Comparison of ENCODE assay signal across 12 cellular contexts in genomic region chr12:127381681-127382080, GRCh38.
DNase-seq lines count a peak whose midpoint lies in the region; TF ChIP-seq lines count a peak whose summit lies in the region.
"Had no signal": no experiment of that assay in that cellular context is flagged by ENCODE, and none has a peak within 500 bp of the region (broad histone marks: within the 10 kb centered on the region; RNA-seq: fewer than 3 reads in every experiment).

No MANE protein-coding gene starts in this region.

- DNase-seq in ELR (ENCODE audit: low read depth), result peak; percentile 32
- peak; percentile 67 for DNase-seq in M059J (ENCODE audit: low read depth)
- peak; percentile 65 for DNase-seq in choroid plexus epithelial cell (ENCODE audit: low read depth)
- peak; percentile 79 for DNase-seq in renal cortical epithelial cell (ENCODE audit: low read depth)
- DNase-seq in stimulated activated CD8-positive, alpha-beta memory T cell treated with anti-CD3 and anti-CD28 coated beads, Interleukin-4, amount 100 ng/mL, for 48 hours, result no peak
- no peak for DNase-seq in iPS-NIHi7 (ENCODE audit: extremely low spot score)
- DNase-seq in NCI-H1105 (lab: John Stamatoyannopoulos, UW), result no peak
- DNase-seq: DMS 273 treated with DMSO at 0.1 percent for 48 hours, MV-4-11, spleen had no signal

- H3K4me3 ChIP-seq in choroid plexus epithelial cell (ENCODE audit: low read depth, low read length), result no peak overlapping the region
- H3K4me3 ChIP-seq: thyroid gland, vagina had no signal

- TF ChIP-seq CTCF in choroid plexus epithelial cell (conservative IDR thresholded peaks at IDR 0.05; ENCODE audit: low read depth, low read length), result no peak

Comparison
In these comparisons a context has a peak if more than half of its experiments do, and no peak if none do; other contexts are left out.
1. DNase-seq: peak in ELR (single experiment), M059J (single experiment), choroid plexus epithelial cell (single experiment) and renal cortical epithelial cell (single experiment); none in stimulated activated CD8-positive, alpha-beta memory T cell treated with anti-CD3 and anti-CD28 coated beads, Interleukin-4, amount 100 ng/mL, for 48 hours (single experiment), iPS-NIHi7 (single experiment) and NCI-H1105 (single experiment).